ENCODE assay signal across 8 cellular contexts in the genomic region with DNA sequence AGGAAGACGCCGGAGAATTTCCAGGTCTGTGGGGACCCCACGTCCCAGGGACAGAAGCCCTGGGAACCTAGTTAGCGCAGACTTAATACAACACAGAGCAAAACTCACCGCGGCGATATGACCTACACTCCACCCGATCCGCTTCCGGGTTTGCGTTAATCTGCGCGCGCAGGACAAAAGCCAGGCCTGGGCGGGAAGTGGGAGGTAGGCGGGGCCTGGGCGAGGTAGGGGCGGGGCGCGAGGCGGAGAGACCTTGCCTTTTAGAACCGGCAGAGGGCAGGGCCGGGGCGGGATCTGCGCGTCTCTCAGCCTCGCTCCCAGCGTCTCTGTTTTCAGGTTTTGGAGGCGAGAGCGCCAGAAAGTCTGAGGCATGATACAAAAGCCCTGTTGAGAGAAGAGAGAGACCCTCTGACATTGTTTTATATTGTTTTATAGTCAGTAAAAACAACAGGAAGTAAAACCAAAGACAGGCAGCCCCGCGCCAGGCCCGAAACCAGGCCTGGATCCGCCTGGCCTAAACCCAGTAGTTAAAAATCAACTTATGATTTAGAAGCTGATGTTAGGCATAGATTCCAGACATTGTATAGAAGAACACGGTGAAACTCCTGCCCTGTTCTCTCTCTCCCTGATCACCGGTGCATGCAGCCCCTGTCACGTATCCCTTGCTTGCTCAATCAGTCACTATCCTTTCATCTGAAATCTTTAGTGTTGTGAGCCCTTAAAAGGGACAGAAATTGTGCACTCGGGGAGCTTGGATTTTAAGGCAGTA. TPM values are rescaled to one million over a fixed set of nuclear protein-coding genes. Genes with fewer than 3 reads are reported as not detected.
DNase-seq lines count a peak whose midpoint lies in the region; ATAC-seq and TF ChIP-seq lines count a peak whose summit lies in the region.

ZNF611 (minus strand) TSS at position 152 of the 769 bp plus-strand sequence. CDS start 19,150 bp downstream, outside the sequence.

- peak within 1 kb of the TSS; percentile 87 for H3K4me3 ChIP-seq in GM23248
- peak within 1 kb of the TSS; percentile 57 to 93 (median 70) for H3K4me3 ChIP-seq in fibroblast of lung (replicated peaks in 1 of 4; ENCODE audit: control extremely low read depth in 1 of 4, insufficient read depth in 1 of 4, low read depth in 3 of 4, low read length in 4 of 4)

- peak within 1 kb of the TSS; percentile 78 for H3K4me3 Mint-ChIP-seq in activated T-helper 17 cell treated with anti-CD3 and anti-CD28 coated beads, Interleukin-2, amount 50 U/mL, for 72 hours
- peak within 1 kb of the TSS; percentile 81 to 97 (median 94) for H3K4me3 Mint-ChIP-seq in naive thymus-derived CD8-positive, alpha-beta T cell

- no peaks in the 10 kb centered on the region for H4K20me1 ChIP-seq in GM23248 (ENCODE audit: insufficient read depth)
- H4K20me1 ChIP-seq in fibroblast of lung (ENCODE audit: control insufficient read depth, extremely low read depth, insufficient read depth, low read length): no peaks in the 10 kb centered on the region

- H3K27me3 ChIP-seq in GM23248 (replicated peaks; ENCODE audit: insufficient read depth): no peaks in the 10 kb centered on the region
- H3K27me3 ChIP-seq in fibroblast of lung (ENCODE audit: control insufficient read depth, insufficient read depth, low read length): no peaks in the 10 kb centered on the region

- TF ChIP-seq CTCF in LNCAP (IDR thresholded peaks at IDR 0.05) (peak; percentile 47), fibroblast of lung (conservative IDR thresholded peaks at IDR 0.05 in 1 of 2, IDR thresholded peaks at IDR 0.05 in 1 of 2; ENCODE audit: low read depth in 1 of 2, low read length in 2 of 2) (peak; percentile 54 to 70)

- ATAC-seq in activated T-helper 17 cell treated with anti-CD3 and anti-CD28 coated beads, Interleukin-2, amount 50 U/mL, for 72 hours (replicated peaks): peak; percentile 98
- ATAC-seq in naive thymus-derived CD8-positive, alpha-beta T cell: peak; percentile 97 to 98

- DNase-seq in Daoy (ENCODE audit: low read depth): peak; percentile 98
- peak; percentile 98 for DNase-seq in GM23248
- peak; percentile 96 for DNase-seq in RPMI8226
- peak; percentile 90 to 93 for DNase-seq in fibroblast of lung (ENCODE audit: low read depth in 2 of 2)
- DNase-seq in naive thymus-derived CD8-positive, alpha-beta T cell: peak; percentile 97 to 100 (median 99)
- peak; percentile 96 to 99 (median 99) for DNase-seq in stimulated activated naive CD4-positive, alpha-beta T cell (lab: John Stamatoyannopoulos, UW)

- no peaks in the 10 kb centered on the region for H3K9me2 ChIP-seq in GM23248 (ENCODE audit: insufficient read depth)

- peak within 1 kb of the TSS; percentile 65 for H3K27ac ChIP-seq in GM23248
- H3K27ac ChIP-seq in fibroblast of lung (ENCODE audit: insufficient read depth, low read length): peak within 1 kb of the TSS; percentile 52

- in situ Hi-C loops in GM23248 (cut with MboI): no loop called here

- H2AFZ ChIP-seq in GM23248 (peak within 1 kb of the TSS; percentile 92), fibroblast of lung (ENCODE audit: low read length) (peak within 1 kb of the TSS; percentile 61)

- no peaks in the 10 kb centered on the region for H3K36me3 ChIP-seq in GM23248 (ENCODE audit: low read depth)
- H3K36me3 ChIP-seq in fibroblast of lung (ENCODE audit: control insufficient read depth, insufficient read depth, low read length): no peaks in the 10 kb centered on the region

- H3K79me2 ChIP-seq in GM23248 (ENCODE audit: insufficient read depth) (peaks cover 27% of the 10 kb centered on the region), fibroblast of lung (ENCODE audit: control insufficient read depth, insufficient read depth, low read length) (no peaks in the 10 kb centered on the region)

- H3K4me1 ChIP-seq in GM23248 (ENCODE audit: insufficient read depth) (no peaks in the 10 kb centered on the region), fibroblast of lung (ENCODE audit: control insufficient read depth, extremely low read depth, insufficient read depth, low read length) (no peaks in the 10 kb centered on the region)

- H3F3A ChIP-seq in GM23248 (ENCODE audit: insufficient read depth): no peaks in the 10 kb centered on the region

- peak within 1 kb of the TSS; percentile 89 for H3K27ac Mint-ChIP-seq in activated T-helper 17 cell treated with anti-CD3 and anti-CD28 coated beads, Interleukin-2, amount 50 U/mL, for 72 hours
- H3K27ac Mint-ChIP-seq in naive thymus-derived CD8-positive, alpha-beta T cell: peak within 1 kb of the TSS; percentile 93 to 98 (median 96)

- peak within 1 kb of the TSS; percentile 87 for H3K9ac ChIP-seq in GM23248
- H3K9ac ChIP-seq in fibroblast of lung (ENCODE audit: insufficient read depth, low read length): peak within 1 kb of the TSS; percentile 75

- H3K36me3 Mint-ChIP-seq in activated T-helper 17 cell treated with anti-CD3 and anti-CD28 coated beads, Interleukin-2, amount 50 U/mL, for 72 hours (ENCODE audit: low read depth): peaks cover 25% of the 10 kb centered on the region
- H3K36me3 Mint-ChIP-seq in naive thymus-derived CD8-positive, alpha-beta T cell: peaks cover 0 to 8% (median 6%) of the 10 kb centered on the region in 3 donors

- peaks cover 17% of the 10 kb centered on the region for H3K4me1 Mint-ChIP-seq in activated T-helper 17 cell treated with anti-CD3 and anti-CD28 coated beads, Interleukin-2, amount 50 U/mL, for 72 hours
- peaks cover 13 to 36% (median 27%) of the 10 kb centered on the region in 4 donors for H3K4me1 Mint-ChIP-seq in naive thymus-derived CD8-positive, alpha-beta T cell

- WGBS in GM23248 (ENCODE audit: low coverage in 1 of 2, low lambda C conversion rate in 2 of 2, missing lambda C conversion rate in 2 of 2), 2 experiments: 6 to 8% methylated on average over 27 to 38 of the region's 38 CpGs

- no peaks in the 10 kb centered on the region for H3K27me3 Mint-ChIP-seq in activated T-helper 17 cell treated with anti-CD3 and anti-CD28 coated beads, Interleukin-2, amount 50 U/mL, for 72 hours
- H3K27me3 Mint-ChIP-seq in naive thymus-derived CD8-positive, alpha-beta T cell: peaks cover 0 to 2% (median 0%) of the 10 kb centered on the region in 5 donors

- peak within 1 kb of the TSS; percentile 75 for H3K4me2 ChIP-seq in GM23248 (ENCODE audit: unreplicated experiment)
- H3K4me2 ChIP-seq in fibroblast of lung (ENCODE audit: extremely low read depth, insufficient read depth, low read length): peak within 1 kb of the TSS; percentile 79

- POLR2A ChIA-PET in naive thymus-derived CD8-positive, alpha-beta T cell (lab: Charles Lee): interaction anchor here (1.0 to 1.2 kb wide), 3 partner anchors 50 to 134 kb away, joined by 3 to 4 read pairs (median 3); no protein-coding TSS in a partner anchor

- H3K9me3 ChIP-seq in GM23248 (ENCODE audit: low read depth) (no peaks in the 10 kb centered on the region), fibroblast of lung (ENCODE audit: control insufficient read depth, insufficient read depth, low read depth, low read length) (no peaks in the 10 kb centered on the region)

- no peaks in the 10 kb centered on the region for H3K9me3 Mint-ChIP-seq in activated T-helper 17 cell treated with anti-CD3 and anti-CD28 coated beads, Interleukin-2, amount 50 U/mL, for 72 hours
- H3K9me3 Mint-ChIP-seq in naive thymus-derived CD8-positive, alpha-beta T cell: peaks cover 0 to 1% (median 0%) of the 10 kb centered on the region in 9 donors

RNA-seq across cellular contexts. Expression of gene ZNF611, which starts in this region (rescaled TPM):
- 12.5 and 15.0 TPM in 2 replicates for total RNA-seq in Daoy (2014; rRNA removed; shearing (Covaris generic))
- total RNA-seq in GM23248 (2014; rRNA removed; shearing (Covaris generic)): 6.7 and 7.7 TPM in 2 replicates
- 5.5 and 7.8 TPM in 2 replicates for polyA plus RNA-seq in GM23248 (2016; fragmentation: Nextera tagmentation; extraction: Ambion mirVana)
- total RNA-seq in activated T-helper 17 cell treated with anti-CD3 and anti-CD28 coated beads, Interleukin-2, amount 50 U/mL, for 72 hours: 10 to 100 TPM; 19.9 to 41.8 TPM
- 10.8 and 14.5 TPM in 2 replicates for total RNA-seq in fibroblast of lung
- 6.9 and 7.0 TPM in 2 replicates for polyA plus RNA-seq in fibroblast of lung
- polyA plus RNA-seq in fibroblast of lung (2012): 4.2 and 4.3 TPM in 2 replicates
- 6.6 and 27.1 TPM in 2 replicates for polyA minus RNA-seq in fibroblast of lung (ENCODE audit: low replicate concordance)
- 10 to 100 TPM; 47.9 to 54.8 TPM for total RNA-seq in naive thymus-derived CD8-positive, alpha-beta T cell
- polyA plus RNA-seq in naive thymus-derived CD8-positive, alpha-beta T cell: 10 to 100 TPM; 20.9 to 34.8 (median 34.0) TPM

Comparison
In these comparisons a context has a peak if more than half of its experiments do, and no peak if none do; other contexts are left out.
1. Peak in every context shown above with its lines: DNase-seq, ATAC-seq, H3K4me3 ChIP-seq and H3K27ac ChIP-seq.